ENCODE assay signal across 9 cellular contexts in genomic region chr2:231665208-231665921, GRCh38. TPM values are rescaled to one million over a fixed set of nuclear protein-coding genes. Genes with fewer than 3 reads are reported as not detected.
DNase-seq lines count a peak whose midpoint lies in the region; ATAC-seq and TF ChIP-seq lines count a peak whose summit lies in the region.
"Had no signal": no experiment of that assay in that cellular context is flagged by ENCODE, and none has a peak within 500 bp of the region (broad histone marks: within the 10 kb centered on the region; RNA-seq: fewer than 3 reads in every experiment).

No MANE protein-coding gene starts in this region.

- ATAC-seq in heart left ventricle (no peak), Right ventricle myocardium inferior (no peak), naive B cell (ENCODE audit: low read depth in 2 of 2) (no peak), HG02981 (IDR thresholded peaks at IDR 0.05; ENCODE audit: unreplicated experiment) (no peak), HG02610 (IDR thresholded peaks at IDR 0.05; ENCODE audit: unreplicated experiment) (no peak)

- H3K36me3 ChIP-seq in heart left ventricle: no peaks in the 10 kb centered on the region
- no peaks in the 10 kb centered on the region for H3K36me3 ChIP-seq in vagina

- H3K9me3 ChIP-seq in heart left ventricle (no peaks in the 10 kb centered on the region), vagina (no peaks in the 10 kb centered on the region)

- H3K27ac Mint-ChIP-seq in chondrocyte (ENCODE audit: unreplicated experiment) (peak overlapping the region; percentile 91), naive B cell (peak overlapping the region; percentile 97 to 100 (median 98))

- no peak for TF ChIP-seq POLR2A in heart left ventricle (IDR thresholded peaks at IDR 0.05)
- TF ChIP-seq POLR2A in vagina (IDR thresholded peaks at IDR 0.05): no peak

- peak in 1 of 5 donors; percentile 8 for DNase-seq in heart left ventricle
- DNase-seq in Right ventricle myocardium inferior (ENCODE audit: missing footprints): no peak
- no peak for DNase-seq in chondrocyte (ENCODE audit: low spot score)
- DNase-seq in naive B cell: no peak
- peak in 1 of 2 donors; percentile 83 for DNase-seq in vagina (ENCODE audit: extremely low spot score in 2 of 2)
- no peak for DNase-seq in activated T-cell treated with anti-CD3 and anti-CD28 coated beads, Interleukin-2, amount 50 U/mL, for 48 hours

- 84 to 89% (median 86%) methylated on average over 9 to 14 of the region's 14 CpGs for WGBS in heart left ventricle, 4 donors

- H3K4me3 ChIP-seq in heart left ventricle: peak overlapping the region in 10 of 12 donors; percentile 52 to 64 (median 58)
- peak overlapping the region; percentile 44 to 65 for H3K4me3 ChIP-seq in vagina

- H3K27me3 Mint-ChIP-seq in chondrocyte (ENCODE audit: low read depth): no peaks in the 10 kb centered on the region
- no peaks in the 10 kb centered on the region for H3K27me3 Mint-ChIP-seq in naive B cell
- H3K27me3 Mint-ChIP-seq: activated naive CD4-positive, alpha-beta T cell treated with anti-CD3 and anti-CD28 coated beads, Interleukin-2, amount 50 U/mL, for 24 hours had no signal

- peaks cover 3 to 50% (median 40%) of the 10 kb centered on the region in 12 donors for H3K4me1 ChIP-seq in heart left ventricle
- peaks cover 34% of the 10 kb centered on the region for H3K4me1 ChIP-seq in vagina

- H3K4me3 Mint-ChIP-seq in chondrocyte (ENCODE audit: unreplicated experiment): peak overlapping the region; percentile 57
- H3K4me3 Mint-ChIP-seq in naive B cell: peak overlapping the region; percentile 78 to 91 (median 84)
- H3K4me3 Mint-ChIP-seq: activated naive CD4-positive, alpha-beta T cell treated with anti-CD3 and anti-CD28 coated beads, Interleukin-2, amount 50 U/mL, for 24 hours had no signal

- H3K36me3 Mint-ChIP-seq in chondrocyte (ENCODE audit: low read depth) (no peaks in the 10 kb centered on the region), naive B cell (no peaks in the 10 kb centered on the region)
- H3K36me3 Mint-ChIP-seq: activated naive CD4-positive, alpha-beta T cell treated with anti-CD3 and anti-CD28 coated beads, Interleukin-2, amount 50 U/mL, for 24 hours had no signal

- H3K27me3 ChIP-seq in heart left ventricle: no peaks in the 10 kb centered on the region
- H3K27me3 ChIP-seq in vagina: no peaks in the 10 kb centered on the region

- intact Hi-C loops in heart left ventricle (cut with DNase I) (loop anchor here in 1 of 10 donors (5.0 kb wide), 1 partner anchor 42 kb away; the partner anchor contains the start of gene PTMA), Right ventricle myocardium inferior (cut with DNase I) (no loop called here), vagina (cut with DNase I) (no loop called here)

- H3K27ac ChIP-seq in heart left ventricle: peak overlapping the region; percentile 96 to 100 (median 99)
- H3K27ac ChIP-seq in vagina: peak overlapping the region; percentile 98

- TF ChIP-seq CTCF in heart left ventricle (IDR thresholded peaks at IDR 0.05) (no peak), chondrocyte (IDR thresholded peaks at IDR 0.05) (no peak), vagina (IDR thresholded peaks at IDR 0.05) (no peak)

- H3K4me1 Mint-ChIP-seq in chondrocyte (ENCODE audit: low read depth) (peaks cover 39% of the 10 kb centered on the region), naive B cell (peaks cover 45 to 82% (median 64%) of the 10 kb centered on the region in 3 donors)

- no peaks in the 10 kb centered on the region for H3K9me3 Mint-ChIP-seq in chondrocyte (ENCODE audit: low read depth)
- H3K9me3 Mint-ChIP-seq in naive B cell: peaks cover 0 to 4% (median 0%) of the 10 kb centered on the region in 7 donors
- H3K9me3 Mint-ChIP-seq: activated naive CD4-positive, alpha-beta T cell treated with anti-CD3 and anti-CD28 coated beads, Interleukin-2, amount 50 U/mL, for 24 hours had no signal

RNA-seq across cellular contexts. Expression of gene PTMA, which starts 43.0 kb away (rescaled TPM):
- total RNA-seq in heart left ventricle: 100 to 1,000 TPM; 143 to 409 (median 200) TPM
- 100 to 1,000 TPM; 403 to 707 TPM for polyA plus RNA-seq in heart left ventricle
- 264 TPM for total RNA-seq in Right ventricle myocardium inferior
- total RNA-seq in chondrocyte: 391 to 435 TPM (median 409 TPM) in 3 replicates
- polyA plus RNA-seq in naive B cell (ENCODE audit: low read depth in 6 of 6): 1,000 to 10,000 TPM; 1,295 to 2,538 (median 2,137) TPM
- total RNA-seq in vagina: 536 TPM
